ENCODE assay signal across 18 cellular contexts in genomic region chr1:209662879-209663327, GRCh38. TPM values are rescaled to one million over a fixed set of nuclear protein-coding genes. Genes with fewer than 3 reads are reported as not detected.
"Had no signal": no experiment of that assay in that cellular context is flagged by ENCODE, and none has a peak within 500 bp of the region (broad histone marks: within the 10 kb centered on the region; RNA-seq: fewer than 3 reads in every experiment).

No MANE protein-coding gene starts in this region.

- H3K27me3 Mint-ChIP-seq: activated CD4-positive, alpha-beta T cell treated with anti-CD3 and anti-CD28 coated beads, Interleukin-2, amount 10 ng/mL, durations not matched to agents 24 days and 14 days had no signal

- DNase-seq: activated CD4-positive, alpha-beta T cell treated with anti-CD3 and anti-CD28 coated beads, Interleukin-2, amount 10 ng/mL, durations not matched to agents 24 days and 14 days; activated CD4-positive, CD25-positive, alpha-beta regulatory T cell; activated CD8-positive, alpha-beta memory T cell treated with anti-CD3 and anti-CD28 coated beads, Interleukin-2, amount 50 U/mL, for 48 hours; activated naive CD8-positive, alpha-beta T cell treated with anti-CD3 and anti-CD28 coated beads for 36 hours; activated T-cell treated with anti-CD3 and anti-CD28 coated beads, Interleukin-2, amount 50 U/mL, for 72 hours; dorsolateral prefrontal cortex; endodermal cell; erythroblast; kidney; nephron progenitor cell; psoas muscle; sigmoid colon; stimulated activated CD4-positive, alpha-beta T cell treated with anti-CD3 and anti-CD28 coated beads, Interleukin-2, amount 100 ng/mL, for 24 hours; thyroid gland had no signal

- H3K4me3 ChIP-seq: dorsolateral prefrontal cortex, psoas muscle, sigmoid colon, thyroid gland had no signal

- H3K36me3 ChIP-seq: sigmoid colon, thyroid gland had no signal

- H3K9me3 Mint-ChIP-seq: activated naive CD8-positive, alpha-beta T cell treated with anti-CD3 and anti-CD28 coated beads for 36 hours; endodermal cell; nephron progenitor cell; stimulated activated memory B cell treated with anti-CD40 and anti-IgM and Interleukin-4, amounts not matched to agents 10 μg/mL and 1 μg/mL and 100 μg/mL, for 72 hours had no signal

- H3K4me1 ChIP-seq: psoas muscle, sigmoid colon had no signal

- H3K27ac ChIP-seq: dorsolateral prefrontal cortex, psoas muscle, sigmoid colon, thyroid gland had no signal

- ATAC-seq: activated T-cell treated with anti-CD3 and anti-CD28 coated beads, Interleukin-2, amount 50 U/mL, for 72 hours; psoas muscle; stimulated activated memory B cell treated with anti-CD40 and anti-IgM and Interleukin-4, amounts not matched to agents 10 μg/mL and 1 μg/mL and 100 μg/mL, for 72 hours had no signal

- H3K27me3 ChIP-seq: dorsolateral prefrontal cortex, sigmoid colon, thyroid gland had no signal

- H3K9me3 ChIP-seq: psoas muscle, sigmoid colon, thyroid gland had no signal

- H3K27ac Mint-ChIP-seq: activated CD4-positive, alpha-beta T cell treated with anti-CD3 and anti-CD28 coated beads, Interleukin-2, amount 10 ng/mL, durations not matched to agents 24 days and 14 days; activated naive CD8-positive, alpha-beta T cell treated with anti-CD3 and anti-CD28 coated beads for 36 hours; activated T-cell treated with anti-CD3 and anti-CD28 coated beads, Interleukin-2, amount 50 U/mL, for 72 hours; endodermal cell; nephron progenitor cell; stimulated activated memory B cell treated with anti-CD40 and anti-IgM and Interleukin-4, amounts not matched to agents 10 μg/mL and 1 μg/mL and 100 μg/mL, for 72 hours had no signal

- FAIRE-seq: kidney, TTC549, urothelium cell line had no signal

- H3K36me3 Mint-ChIP-seq: activated naive CD8-positive, alpha-beta T cell treated with anti-CD3 and anti-CD28 coated beads for 36 hours; stimulated activated memory B cell treated with anti-CD40 and anti-IgM and Interleukin-4, amounts not matched to agents 10 μg/mL and 1 μg/mL and 100 μg/mL, for 72 hours had no signal

- H3K4me3 Mint-ChIP-seq: activated CD4-positive, alpha-beta T cell treated with anti-CD3 and anti-CD28 coated beads, Interleukin-2, amount 10 ng/mL, durations not matched to agents 24 days and 14 days; activated naive CD8-positive, alpha-beta T cell treated with anti-CD3 and anti-CD28 coated beads for 36 hours; activated T-cell treated with anti-CD3 and anti-CD28 coated beads, Interleukin-2, amount 50 U/mL, for 72 hours; endodermal cell; nephron progenitor cell; stimulated activated memory B cell treated with anti-CD40 and anti-IgM and Interleukin-4, amounts not matched to agents 10 μg/mL and 1 μg/mL and 100 μg/mL, for 72 hours had no signal

RNA-seq across cellular contexts. Expression of gene G0S2, which starts 12.3 kb away (rescaled TPM):
- total RNA-seq: endodermal cell had no signal

RNA-seq across cellular contexts. Expression of gene HSD11B1, which starts 41.7 kb away (rescaled TPM):
- total RNA-seq: cerebellum, endodermal cell had no signal
